8 cellular contexts compared by ENCODE assay signal in genomic region chr11:2305862-2306823, GRCh38. TPM values are rescaled to one million over a fixed set of nuclear protein-coding genes. Genes with fewer than 3 reads are reported as not detected.
DNase-seq lines count a peak whose midpoint lies in the region; ATAC-seq and TF ChIP-seq lines count a peak whose summit lies in the region.

No MANE protein-coding gene starts in this region.

- peak overlapping the region; percentile 68 for H3K4me3 Mint-ChIP-seq in activated naive CD8-positive, alpha-beta T cell treated with anti-CD3 and anti-CD28 coated beads for 36 hours

- DNase-seq in HL-60 (ENCODE audit: low read depth in 1 of 2, low spot score in 1 of 2) (peak in 1 of 2 experiments; percentile 57), inferior parietal cortex (ENCODE audit: extremely low spot score) (peak; percentile 20), NK-92 (lab: John Stamatoyannopoulos, UW; ENCODE audit: unreplicated experiment) (no peak), COLO668 (lab: John Stamatoyannopoulos, UW; ENCODE audit: unreplicated experiment) (no peak), NCI-H2227 treated with DMSO at 0.1 percent for 48 hours (lab: John Stamatoyannopoulos, UW) (no peak)
- DNase-seq in activated naive CD8-positive, alpha-beta T cell treated with anti-CD3 and anti-CD28 coated beads for 36 hours = peak; percentile 38
- DNase-seq in stimulated activated naive CD8-positive, alpha-beta T cell treated with anti-CD3 and anti-CD28 coated beads, Interleukin-15, Interleukin-2, amounts not matched to agents 100 U/mL and 50 U/mL, for 24 hours = peak; percentile 39

- H3K4me1 Mint-ChIP-seq in activated naive CD8-positive, alpha-beta T cell treated with anti-CD3 and anti-CD28 coated beads for 36 hours = peaks cover 38% of the 10 kb centered on the region

- peak overlapping the region; percentile 98 for H3K27ac ChIP-seq in HL-60 (replicated peaks)

- no peak for TF ChIP-seq CTCF in HL-60 (IDR thresholded peaks at IDR 0.05; ENCODE audit: insufficient read depth, low read length)

- H3K9me3 Mint-ChIP-seq in activated naive CD8-positive, alpha-beta T cell treated with anti-CD3 and anti-CD28 coated beads for 36 hours = no peaks in the 10 kb centered on the region

- no peak for ATAC-seq in stimulated activated naive CD8-positive, alpha-beta T cell treated with anti-CD3 and anti-CD28 coated beads, Interleukin-15, Interleukin-2, amounts not matched to agents 100 U/mL and 50 U/mL, for 24 hours
- ATAC-seq in HG03521 (IDR thresholded peaks at IDR 0.05; ENCODE audit: unreplicated experiment) = no peak

- H3K27me3 Mint-ChIP-seq in activated naive CD8-positive, alpha-beta T cell treated with anti-CD3 and anti-CD28 coated beads for 36 hours = no peaks in the 10 kb centered on the region

- peak overlapping the region; percentile 89 for H3K27ac Mint-ChIP-seq in activated naive CD8-positive, alpha-beta T cell treated with anti-CD3 and anti-CD28 coated beads for 36 hours

- H3K4me3 ChIP-seq in HL-60 (replicated peaks; ENCODE audit: insufficient read depth, low read length) = peak overlapping the region; percentile 69

- H3K36me3 Mint-ChIP-seq in activated naive CD8-positive, alpha-beta T cell treated with anti-CD3 and anti-CD28 coated beads for 36 hours = no peaks in the 10 kb centered on the region

- H3K27me3 ChIP-seq in HL-60 (ENCODE audit: insufficient read depth, poor library complexity, severe bottlenecking) = no peaks in the 10 kb centered on the region

RNA-seq across cellular contexts. Expression of gene TSPAN32, which starts 4.3 kb away (rescaled TPM):
- 1 to 10 TPM; 5.4 to 5.5 TPM for total RNA-seq in activated naive CD8-positive, alpha-beta T cell treated with anti-CD3 and anti-CD28 coated beads for 36 hours

RNA-seq across cellular contexts. Expression of gene C11orf21, which starts 4.4 kb away (rescaled TPM):
- 1 to 10 TPM; 2.5 to 2.6 TPM for total RNA-seq in activated naive CD8-positive, alpha-beta T cell treated with anti-CD3 and anti-CD28 coated beads for 36 hours

RNA-seq across cellular contexts. Expression of gene ASCL2, which starts 35.8 kb away (rescaled TPM):
- 1 to 10 TPM; 2.5 to 2.9 TPM for total RNA-seq in activated naive CD8-positive, alpha-beta T cell treated with anti-CD3 and anti-CD28 coated beads for 36 hours

Comparison
In these comparisons a context has a peak if more than half of its experiments do, and no peak if none do; other contexts are left out.
1. DNase-seq: peak in activated naive CD8-positive, alpha-beta T cell treated with anti-CD3 and anti-CD28 coated beads for 36 hours (single experiment), inferior parietal cortex (single experiment) and stimulated activated naive CD8-positive, alpha-beta T cell treated with anti-CD3 and anti-CD28 coated beads, Interleukin-15, Interleukin-2, amounts not matched to agents 100 U/mL and 50 U/mL, for 24 hours (single experiment); none in NK-92 (single experiment), COLO668 (single experiment) and NCI-H2227 treated with DMSO at 0.1 percent for 48 hours (single experiment).